ENCODE assay signal across 30 cellular contexts in the genomic region with DNA sequence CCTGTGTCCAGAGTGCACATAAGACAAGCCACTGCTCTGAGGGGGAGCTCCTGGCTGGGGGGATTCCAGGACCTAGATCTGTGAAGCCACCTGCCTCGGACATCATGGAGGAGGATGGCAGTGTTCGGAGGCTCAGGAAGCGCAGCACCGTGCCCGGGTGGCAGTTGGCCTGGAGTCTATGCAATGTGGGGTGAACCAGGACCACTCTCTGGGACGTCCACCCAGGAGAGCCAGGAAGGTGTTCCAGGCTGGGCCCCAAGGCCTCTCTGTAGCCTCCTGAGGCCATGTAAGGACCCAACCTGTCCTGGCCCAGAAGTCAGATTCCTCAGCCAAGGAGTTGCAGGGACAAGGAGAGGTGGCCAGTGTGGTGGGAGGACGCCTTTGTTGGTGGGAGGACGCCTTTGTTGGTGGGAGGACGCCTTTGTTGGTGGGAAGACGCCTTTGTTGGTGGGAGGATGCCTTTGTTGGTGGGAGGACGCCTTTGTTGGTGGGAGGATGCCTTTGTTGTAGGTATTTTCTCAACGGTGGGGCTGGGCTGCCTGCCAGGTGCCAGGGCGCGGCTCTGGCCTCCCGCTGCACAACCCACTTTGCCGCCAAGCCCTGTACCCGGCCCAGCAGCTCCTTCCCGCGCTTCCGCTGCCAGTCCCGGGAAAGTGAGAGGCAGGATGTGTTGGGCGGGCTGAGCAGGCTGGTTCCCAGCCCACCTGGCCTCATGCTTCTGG. TPM values are rescaled to one million over a fixed set of nuclear protein-coding genes. Genes with fewer than 3 reads are reported as not detected.
DNase-seq lines count a peak whose midpoint lies in the region; ATAC-seq and TF ChIP-seq lines count a peak whose summit lies in the region.
"Had no signal": no experiment of that assay in that cellular context is flagged by ENCODE, and none has a peak within 500 bp of the region (broad histone marks: within the 10 kb centered on the region; RNA-seq: fewer than 3 reads in every experiment).

No MANE protein-coding gene starts in this region.

- no peak for TF ChIP-seq POLR2A in stomach (IDR thresholded peaks at IDR 0.05)

- no peaks in the 10 kb centered on the region for H3K36me3 Mint-ChIP-seq in WTC11
- H3K36me3 Mint-ChIP-seq: activated naive CD8-positive, alpha-beta T cell treated with anti-CD3 and anti-CD28 coated beads for 36 hours; natural killer cell treated with Interleukin-12 subunit alpha and Interleukin-12 subunit beta and Interleukin-15 and Interleukin-18, amount 100 ng/mL, for 72 hours; stimulated activated memory B cell treated with anti-CD40 and anti-IgM and Interleukin-4, amounts not matched to agents 10 μg/mL and 1 μg/mL and 100 μg/mL, for 72 hours had no signal

- peaks cover 5% of the 10 kb centered on the region; the same call in 1 of the 2 replicates for H3K4me1 Mint-ChIP-seq in WTC11

- H3K27ac Mint-ChIP-seq in WTC11: no peak overlapping the region
- H3K27ac Mint-ChIP-seq: activated naive CD8-positive, alpha-beta T cell treated with anti-CD3 and anti-CD28 coated beads for 36 hours; activated T-helper 2 cell treated with anti-CD3 and anti-CD28 coated beads, Interferon-gamma antibody, Interleukin-2, Interleukin-4, amounts not matched to agents 10 μg/mL and 5 μg/mL and 100 μg/mL, durations not matched to agents 14 hours and 24 hours and 36 hours; natural killer cell treated with Interleukin-12 subunit alpha and Interleukin-12 subunit beta and Interleukin-15 and Interleukin-18, amount 100 ng/mL, for 72 hours; stimulated activated memory B cell treated with anti-CD40 and anti-IgM and Interleukin-4, amounts not matched to agents 10 μg/mL and 1 μg/mL and 100 μg/mL, for 72 hours had no signal

- no peak for ATAC-seq in WTC11
- ATAC-seq: left lung; natural killer cell treated with Interleukin-12 subunit alpha and Interleukin-12 subunit beta and Interleukin-15 and Interleukin-18, amount 100 ng/mL, for 72 hours; stimulated activated memory B cell treated with anti-CD40 and anti-IgM and Interleukin-4, amounts not matched to agents 10 μg/mL and 1 μg/mL and 100 μg/mL, for 72 hours had no signal

- intact Hi-C loops in colonic mucosa (cut with DNase I) (no loop called here), stomach (cut with DNase I; ENCODE audit: low total_unique reads) (loop anchor here (5.0 kb wide), 1 partner anchor 83 kb away; a partner anchor contains a TSS)

- no peaks in the 10 kb centered on the region for H3K36me3 ChIP-seq in colonic mucosa
- H3K36me3 ChIP-seq in stomach: no peaks in the 10 kb centered on the region
- H3K36me3 ChIP-seq: left lung, pancreas, spleen had no signal

- H3K4me1 ChIP-seq in colonic mucosa (peaks cover 12% of the 10 kb centered on the region), stomach (peaks cover 5 to 40% (median 21%) of the 10 kb centered on the region in 4 donors)
- H3K4me1 ChIP-seq: foreskin keratinocyte, pancreas had no signal

- no peaks in the 10 kb centered on the region for H3K9me3 ChIP-seq in colonic mucosa
- H3K9me3 ChIP-seq in stomach: no peaks in the 10 kb centered on the region
- H3K9me3 ChIP-seq: left lung, pancreas, spleen had no signal

- WGBS in stomach, 5 donors: 57 to 69% (median 63%) methylated on average over 19 to 22 of the region's 22 CpGs

- peak overlapping the region; percentile 84 for H3K27ac ChIP-seq in colonic mucosa
- peak overlapping the region; percentile 54 to 69 (median 61) for H3K27ac ChIP-seq in stomach
- H3K27ac ChIP-seq: C4-2B, foreskin keratinocyte, left lung, pancreas, spleen had no signal

- POLR2A ChIA-PET in WTC11 (lab: Charles Lee): interaction anchor here (0.7 kb wide), 1 partner anchor 101 kb away, joined by 3 read pairs; no protein-coding TSS in a partner anchor

- no peak for TF ChIP-seq EP300 in stomach (IDR thresholded peaks at IDR 0.05)

- DNase-seq in DMS153 treated with DMSO at 0.1 percent for 48 hours (lab: John Stamatoyannopoulos, UW; ENCODE audit: unreplicated experiment) (peak; percentile 96), NCI-H226 (peak; percentile 40), colonic mucosa (peak; percentile 91), stomach (peak; percentile 56), SHP77 (lab: John Stamatoyannopoulos, UW) (no peak), WTC11 (ENCODE audit: low spot score) (no peak)
- DNase-seq in central memory CD4-positive, alpha-beta T cell: no peak
- no peak for DNase-seq in stimulated activated CD4-positive, alpha-beta T cell treated with anti-CD3 and anti-CD28 coated beads, Interleukin-12 subunit alpha, Interleukin-12 subunit beta, amount 100 ng/mL, for 4 hours
- DNase-seq: activated CD4-positive, alpha-beta T cell treated with anti-CD3 and anti-CD28 coated beads, Interleukin-2, amount 50 U/mL, for 48 hours; activated CD4-positive, CD25-positive, alpha-beta regulatory T cell; activated CD8-positive, alpha-beta memory T cell treated with anti-CD3 and anti-CD28 coated beads, Interleukin-2, amount 50 U/mL, for 48 hours; activated naive CD8-positive, alpha-beta T cell treated with anti-CD3 and anti-CD28 coated beads for 36 hours; effector CD4-positive, alpha-beta T cell; foreskin keratinocyte; HCEC 1CT; left lung; midbrain; NCI-H1105; NCI-H2081; NCI-H82; SIG-M5; spleen; stimulated activated CD4-positive, alpha-beta T cell treated with anti-CD3 and anti-CD28 coated beads, Interleukin-4, amount 100 ng/mL, for 1 hour; SW 1271 had no signal

- H3K27me3 Mint-ChIP-seq in WTC11 (ENCODE audit: low read depth): peaks cover 13% of the 10 kb centered on the region
- H3K27me3 Mint-ChIP-seq: stimulated activated memory B cell treated with anti-CD40 and anti-IgM and Interleukin-4, amounts not matched to agents 10 μg/mL and 1 μg/mL and 100 μg/mL, for 72 hours had no signal

- H3K27me3 ChIP-seq in colonic mucosa (no peaks in the 10 kb centered on the region), stomach (peaks cover 0 to 39% (median 0%) of the 10 kb centered on the region in 3 donors)
- H3K27me3 ChIP-seq: foreskin keratinocyte, pancreas had no signal

- CTCF ChIA-PET in WTC11 (lab: Charles Lee): interaction anchor here (1.0 to 5.4 kb wide), 6 partner anchors 82 to 214 kb away, joined by 3 to 57 read pairs (median 12); a partner anchor contains a TSS

- H3K4me3 ChIP-seq in colonic mucosa (no peak overlapping the region), stomach (no peak overlapping the region)
- H3K4me3 ChIP-seq: left lung, pancreas, spleen had no signal

- peaks cover 3% of the 10 kb centered on the region for H3K9me3 Mint-ChIP-seq in WTC11
- H3K9me3 Mint-ChIP-seq: activated naive CD8-positive, alpha-beta T cell treated with anti-CD3 and anti-CD28 coated beads for 36 hours; activated T-helper 2 cell treated with anti-CD3 and anti-CD28 coated beads, Interferon-gamma antibody, Interleukin-2, Interleukin-4, amounts not matched to agents 10 μg/mL and 5 μg/mL and 100 μg/mL, durations not matched to agents 14 hours and 24 hours and 36 hours; natural killer cell treated with Interleukin-12 subunit alpha and Interleukin-12 subunit beta and Interleukin-15 and Interleukin-18, amount 100 ng/mL, for 72 hours; stimulated activated memory B cell treated with anti-CD40 and anti-IgM and Interleukin-4, amounts not matched to agents 10 μg/mL and 1 μg/mL and 100 μg/mL, for 72 hours had no signal

- no peak overlapping the region for H3K4me3 Mint-ChIP-seq in WTC11
- H3K4me3 Mint-ChIP-seq: activated naive CD8-positive, alpha-beta T cell treated with anti-CD3 and anti-CD28 coated beads for 36 hours; natural killer cell treated with Interleukin-12 subunit alpha and Interleukin-12 subunit beta and Interleukin-15 and Interleukin-18, amount 100 ng/mL, for 72 hours; stimulated activated memory B cell treated with anti-CD40 and anti-IgM and Interleukin-4, amounts not matched to agents 10 μg/mL and 1 μg/mL and 100 μg/mL, for 72 hours had no signal

- TF ChIP-seq CTCF in colonic mucosa (IDR thresholded peaks at IDR 0.05) (no peak), stomach (IDR thresholded peaks at IDR 0.05) (no peak), WTC11 (IDR thresholded peaks at IDR 0.05) (no peak)

- peak overlapping the region in 1 of 2 donors; percentile 73 for H3K9ac ChIP-seq in colonic mucosa (ENCODE audit: low read depth in 2 of 2, low read length in 2 of 2)

TF ChIP-seq in WTC11, 78 proteins besides CTCF, POLR2A, EP300 and RAD21 (continues in another document):
- TF ChIP-seq SOX15 (CRISPR knock-in tag; IDR thresholded peaks at IDR 0.05): no peak
- no peak for TF ChIP-seq FOXP1 (CRISPR knock-in tag; IDR thresholded peaks at IDR 0.05; ENCODE audit: borderline replicate concordance)
- no peak for TF ChIP-seq JAZF1 (CRISPR knock-in tag; IDR thresholded peaks at IDR 0.05)
- TF ChIP-seq ATF1 (CRISPR knock-in tag; IDR thresholded peaks at IDR 0.05): no peak
- TF ChIP-seq FOXK1 (CRISPR knock-in tag; IDR thresholded peaks at IDR 0.05): no peak
- TF ChIP-seq, protein P1, sequence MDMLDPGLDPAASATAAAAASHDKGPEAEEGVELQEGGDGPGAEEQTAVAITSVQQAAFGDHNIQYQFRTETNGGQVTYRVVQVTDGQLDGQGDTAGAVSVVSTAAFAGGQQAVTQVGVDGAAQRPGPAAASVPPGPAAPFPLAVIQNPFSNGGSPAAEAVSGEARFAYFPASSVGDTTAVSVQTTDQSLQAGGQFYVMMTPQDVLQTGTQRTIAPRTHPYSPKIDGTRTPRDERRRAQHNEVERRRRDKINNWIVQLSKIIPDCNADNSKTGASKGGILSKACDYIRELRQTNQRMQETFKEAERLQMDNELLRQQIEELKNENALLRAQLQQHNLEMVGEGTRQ (CRISPR knock-in tag; IDR thresholded peaks at IDR 0.05): no peak
- no peak for TF ChIP-seq IRF2 (CRISPR knock-in tag; IDR thresholded peaks at IDR 0.05; ENCODE audit: borderline replicate concordance, low read depth)
- TF ChIP-seq NFATC4 (CRISPR knock-in tag; IDR thresholded peaks at IDR 0.05): no peak

RNA-seq across cellular contexts. Expression of a gene that starts 30.6 kb away (rescaled TPM):
- total RNA-seq in colonic mucosa (1 to 10 TPM; 4.9 TPM), stomach (1 to 10 TPM in 3 of 5 donors, under 1 TPM in 1, not detected in 1; 0.14 to 5.2 (median 1.6) TPM), WTC11 (2021) (0.74 to 0.92 TPM (median 0.82 TPM) in 3 replicates)
- polyA plus RNA-seq in stomach: under 1 TPM; 0.31 to 0.68 (median 0.37) TPM
- polyA plus RNA-seq: AG04450 had no signal

RNA-seq across cellular contexts. Expression of a gene that starts 48.1 kb away (rescaled TPM):
- 1 to 10 TPM in 1 of 2 donors, under 1 TPM in 1; 0.77 to 1.2 TPM for total RNA-seq in colonic mucosa
- total RNA-seq in stomach: 1 to 10 TPM in 2 of 5 donors, not detected in 3; 3.1 to 4.8 TPM
- polyA plus RNA-seq in stomach: 1 to 10 TPM in 2 of 3 donors, under 1 TPM in 1; 0.53 to 1.5 (median 1.5) TPM
- 1.7 to 2.4 TPM (median 2.3 TPM) in 3 replicates for total RNA-seq in WTC11 (2021)

Comparison
In these comparisons a context has a peak if more than half of its experiments do, and no peak if none do; other contexts are left out.
1. DNase-seq: peak in DMS153 treated with DMSO at 0.1 percent for 48 hours (single experiment), NCI-H226 (single experiment), colonic mucosa (single experiment) and stomach (single experiment); none in SHP77 (0 of 2), central memory CD4-positive, alpha-beta T cell (single experiment), WTC11 (single experiment) and stimulated activated CD4-positive, alpha-beta T cell treated with anti-CD3 and anti-CD28 coated beads, Interleukin-12 subunit alpha, Interleukin-12 subunit beta, amount 100 ng/mL, for 4 hours (single experiment).